In the genomic region with DNA sequence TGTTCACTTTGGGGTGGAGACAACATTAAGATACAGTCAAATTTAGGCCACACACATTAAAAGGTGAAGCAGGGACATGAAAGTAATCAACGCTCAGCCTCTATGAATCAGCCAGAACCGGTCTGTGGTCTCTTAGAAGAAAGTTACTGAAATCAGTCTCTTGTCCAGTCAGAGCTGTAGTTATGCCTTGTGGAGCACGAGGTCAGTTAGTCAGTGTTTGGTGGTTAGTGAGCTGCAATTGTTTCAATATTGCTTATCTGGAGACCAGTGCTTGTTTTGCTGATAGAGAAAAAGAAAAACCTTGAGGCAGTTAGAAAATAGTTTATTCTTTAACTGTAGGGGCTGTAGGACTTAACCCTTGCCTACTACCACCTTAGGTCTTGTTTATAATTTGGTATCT, we compare ENCODE assay signal across 9 cellular contexts.
DNase-seq lines count a peak whose midpoint lies in the region; ATAC-seq, FAIRE-seq and TF ChIP-seq lines count a peak whose summit lies in the region.
"Had no signal": no experiment of that assay in that cellular context is flagged by ENCODE, and none has a peak within 500 bp of the region (broad histone marks: within the 10 kb centered on the region; RNA-seq: fewer than 3 reads in every experiment).

No MANE protein-coding gene starts in this region.

- no peak overlapping the region for H2AFZ ChIP-seq in GM12878 (ENCODE audit: control insufficient read depth, low read depth, low read length)

- SMC1A ChIA-PET in GM12878 (lab: Charles Lee; ENCODE audit: uncharacterized antibody, unreplicated experiment): no interaction called here

- H3K36me3 Mint-ChIP-seq in activated naive CD8-positive, alpha-beta T cell treated with anti-CD3 and anti-CD28 coated beads, Interleukin-2, amount 50 U/mL, for 24 hours (ENCODE audit: low read depth): no peaks in the 10 kb centered on the region
- no peaks in the 10 kb centered on the region for H3K36me3 Mint-ChIP-seq in activated naive CD8-positive, alpha-beta T cell treated with anti-CD3 and anti-CD28 coated beads for 36 hours
- H3K36me3 Mint-ChIP-seq in CD8-positive, alpha-beta memory T cell: no peaks in the 10 kb centered on the region
- H3K36me3 Mint-ChIP-seq: CD4-positive, CD25-positive, alpha-beta regulatory T cell had no signal

- H3K4me3 ChIP-seq in GM12878 (no peak overlapping the region), stomach (no peak overlapping the region), ovary (no peak overlapping the region)
- H3K4me3 ChIP-seq in CD8-positive, alpha-beta memory T cell (ENCODE audit: low read length): no peak overlapping the region

- peak; percentile 49 for ATAC-seq in activated naive CD8-positive, alpha-beta T cell treated with anti-CD3 and anti-CD28 coated beads, Interleukin-2, amount 50 U/mL, for 24 hours
- ATAC-seq in HG03060 (IDR thresholded peaks at IDR 0.05; ENCODE audit: low read depth, unreplicated experiment) (peak; percentile 89), GM12878 (peak; percentile 93)

- intact Hi-C loops in GM12878 (cut with micrococcal nuclease; ENCODE audit: unreplicated experiment) (no loop called here), stomach (cut with DNase I; ENCODE audit: low total_unique reads) (no loop called here), ovary (cut with DNase I) (no loop called here)

- DNase-seq in activated naive CD8-positive, alpha-beta T cell treated with anti-CD3 and anti-CD28 coated beads, Interleukin-2, amount 50 U/mL, for 24 hours: no peak
- DNase-seq in activated naive CD8-positive, alpha-beta T cell treated with anti-CD3 and anti-CD28 coated beads for 36 hours: no peak
- DNase-seq in GM12878 (ENCODE audit: low read depth, low spot score) (peak; percentile 7), stomach (peak; percentile 44), GM12892 (ENCODE audit: insufficient read length) (no peak), ovary (no peak)
- no peak for DNase-seq in CD8-positive, alpha-beta memory T cell
- DNase-seq: CD4-positive, CD25-positive, alpha-beta regulatory T cell had no signal

- peaks cover 3% of the 10 kb centered on the region for H3K4me1 Mint-ChIP-seq in activated naive CD8-positive, alpha-beta T cell treated with anti-CD3 and anti-CD28 coated beads, Interleukin-2, amount 50 U/mL, for 24 hours
- peaks cover 3% of the 10 kb centered on the region for H3K4me1 Mint-ChIP-seq in activated naive CD8-positive, alpha-beta T cell treated with anti-CD3 and anti-CD28 coated beads for 36 hours
- H3K4me1 Mint-ChIP-seq in CD8-positive, alpha-beta memory T cell: peaks cover 4 to 16% (median 9%) of the 10 kb centered on the region in 3 donors

- H3K9me3 ChIP-seq in GM12878 (replicated peaks; ENCODE audit: control insufficient read depth, insufficient read depth, low read length) (no peaks in the 10 kb centered on the region), stomach (no peaks in the 10 kb centered on the region), ovary (no peaks in the 10 kb centered on the region)
- no peaks in the 10 kb centered on the region for H3K9me3 ChIP-seq in CD8-positive, alpha-beta memory T cell (ENCODE audit: low read length)

- TF ChIP-seq POLR2A in GM12878 (IDR thresholded peaks at IDR 0.05; ENCODE audit: low read depth, low read length) (no peak), stomach (IDR thresholded peaks at IDR 0.05) (no peak), GM12892 (IDR thresholded peaks at IDR 0.05; ENCODE audit: low read depth, low read length) (no peak), ovary (IDR thresholded peaks at IDR 0.05) (no peak)

- H3K4me1 ChIP-seq in GM12878 (ENCODE audit: control insufficient read depth, insufficient read depth, low read length): no peaks in the 10 kb centered on the region
- peaks cover 11 to 30% (median 21%) of the 10 kb centered on the region in 4 donors for H3K4me1 ChIP-seq in stomach
- no peaks in the 10 kb centered on the region for H3K4me1 ChIP-seq in CD8-positive, alpha-beta memory T cell (ENCODE audit: insufficient read depth, low read length)
- H3K4me1 ChIP-seq in ovary (ENCODE audit: insufficient read depth): no peaks in the 10 kb centered on the region

- FAIRE-seq in GM12878 (lab: Jason Lieb, UNC): peak; percentile 54
- no peak for FAIRE-seq in GM12892 (lab: Jason Lieb, UNC)

- TF ChIP-seq EP300 in GM12878 (IDR thresholded peaks at IDR 0.05; ENCODE audit: borderline replicate concordance in 1 of 2, control insufficient read depth in 1 of 2, low read depth in 2 of 2, low read length in 2 of 2) (0 out of 4 replicates have a peak, but pooled peaks of 1 of the 2 experiments have one; percentile 10), stomach (IDR thresholded peaks at IDR 0.05) (no peak), ovary (IDR thresholded peaks at IDR 0.05) (no peak)

- H3K9me3 Mint-ChIP-seq in activated naive CD8-positive, alpha-beta T cell treated with anti-CD3 and anti-CD28 coated beads, Interleukin-2, amount 50 U/mL, for 24 hours: peaks cover 2% of the 10 kb centered on the region
- H3K9me3 Mint-ChIP-seq in activated naive CD8-positive, alpha-beta T cell treated with anti-CD3 and anti-CD28 coated beads for 36 hours: peaks cover 1% of the 10 kb centered on the region
- H3K9me3 Mint-ChIP-seq in CD8-positive, alpha-beta memory T cell: peaks cover 0 to 8% (median 3%) of the 10 kb centered on the region in 5 donors

- no peaks in the 10 kb centered on the region for H4K20me1 ChIP-seq in GM12878 (ENCODE audit: control insufficient read depth, insufficient read depth)

- no peak overlapping the region for H3K27ac Mint-ChIP-seq in activated naive CD8-positive, alpha-beta T cell treated with anti-CD3 and anti-CD28 coated beads, Interleukin-2, amount 50 U/mL, for 24 hours
- no peak overlapping the region for H3K27ac Mint-ChIP-seq in activated naive CD8-positive, alpha-beta T cell treated with anti-CD3 and anti-CD28 coated beads for 36 hours
- H3K27ac Mint-ChIP-seq in CD8-positive, alpha-beta memory T cell: no peak overlapping the region
- H3K27ac Mint-ChIP-seq: CD4-positive, CD25-positive, alpha-beta regulatory T cell had no signal

- TF ChIP-seq CTCF in GM12878 (IDR thresholded peaks at IDR 0.05 in 2 of 3, conservative IDR thresholded peaks at IDR 0.05 in 1 of 3; ENCODE audit: control insufficient read depth in 2 of 3, extremely low read depth in 1 of 3, insufficient read depth in 1 of 3, low read depth in 3 of 3, low read length in 3 of 3) (no peak), stomach (IDR thresholded peaks at IDR 0.05) (no peak), ovary (IDR thresholded peaks at IDR 0.05) (no peak)

- POLR2A ChIA-PET in GM12878 (lab: Charles Lee): no interaction called here
- POLR2A ChIA-PET in CD8-positive, alpha-beta memory T cell (lab: Charles Lee): no interaction called here

- H3K27me3 Mint-ChIP-seq in activated naive CD8-positive, alpha-beta T cell treated with anti-CD3 and anti-CD28 coated beads, Interleukin-2, amount 50 U/mL, for 24 hours: peaks cover 39% of the 10 kb centered on the region
- peaks cover 43% of the 10 kb centered on the region for H3K27me3 Mint-ChIP-seq in activated naive CD8-positive, alpha-beta T cell treated with anti-CD3 and anti-CD28 coated beads for 36 hours
- peaks cover 7 to 41% of the 10 kb centered on the region in 2 donors for H3K27me3 Mint-ChIP-seq in CD8-positive, alpha-beta memory T cell

- no peak overlapping the region for H3K27ac ChIP-seq in GM12878 (ENCODE audit: control insufficient read depth, insufficient read depth)
- H3K27ac ChIP-seq in stomach: peak overlapping the region; percentile 20 to 84 (median 80)
- no peak overlapping the region for H3K27ac ChIP-seq in CD8-positive, alpha-beta memory T cell (ENCODE audit: low read depth, low read length)
- H3K27ac ChIP-seq in ovary: no peak overlapping the region

- no peaks in the 10 kb centered on the region for H3K36me3 ChIP-seq in GM12878 (ENCODE audit: control insufficient read depth in 2 of 2, insufficient read depth in 2 of 2, low read length in 1 of 2)
- no peaks in the 10 kb centered on the region for H3K36me3 ChIP-seq in stomach
- H3K36me3 ChIP-seq in CD8-positive, alpha-beta memory T cell (ENCODE audit: insufficient read depth, low read length): no peaks in the 10 kb centered on the region
- H3K36me3 ChIP-seq in ovary: no peaks in the 10 kb centered on the region

- no peaks in the 10 kb centered on the region for H3K79me2 ChIP-seq in GM12878 (ENCODE audit: control insufficient read depth, insufficient read depth, low read length)

- RAD21 ChIA-PET in GM12878 (lab: Charles Lee; ENCODE audit: unreplicated experiment): no interaction called here

- H3K27me3 ChIP-seq in GM12878 (replicated peaks in 1 of 2; ENCODE audit: control insufficient read depth in 2 of 2, insufficient read depth in 2 of 2, low read length in 1 of 2) (peaks cover 0 to 3% of the 10 kb centered on the region in 2 experiments; a peak in 1 of 4 replicates), stomach (no peaks in the 10 kb centered on the region), ovary (no peaks in the 10 kb centered on the region)
- H3K27me3 ChIP-seq in CD8-positive, alpha-beta memory T cell (ENCODE audit: insufficient read depth, low read length, poor library complexity, severe bottlenecking): no peaks in the 10 kb centered on the region

- in situ Hi-C loops in GM12878 (cut with MboI): no loop called here

- CTCF ChIA-PET in GM12878 (lab: Yijun Ruan, JAX): no interaction called here
- CTCF ChIA-PET in CD8-positive, alpha-beta memory T cell (lab: Charles Lee): no interaction called here

- H3K4me2 ChIP-seq in GM12878 (ENCODE audit: control insufficient read depth, insufficient read depth): no peak overlapping the region

- WGBS in GM12878 (ENCODE audit: insufficient coverage, insufficient replicate concordance, low lambda C conversion rate, missing lambda C conversion rate): 2% methylated on average over 3 of the region's 3 CpGs
- 6 to 35% (median 23%) methylated on average over 3 of the region's 3 CpGs for whole genome bisulfite sequencing in stomach, 5 donors
- WGBS in ovary, 3 donors: 5 to 14% (median 5%) methylated on average over 3 of the region's 3 CpGs

- H3K4me3 Mint-ChIP-seq in activated naive CD8-positive, alpha-beta T cell treated with anti-CD3 and anti-CD28 coated beads, Interleukin-2, amount 50 U/mL, for 24 hours: no peak overlapping the region
- no peak overlapping the region for H3K4me3 Mint-ChIP-seq in activated naive CD8-positive, alpha-beta T cell treated with anti-CD3 and anti-CD28 coated beads for 36 hours
- no peak overlapping the region for H3K4me3 Mint-ChIP-seq in CD8-positive, alpha-beta memory T cell
- H3K4me3 Mint-ChIP-seq: CD4-positive, CD25-positive, alpha-beta regulatory T cell had no signal

- H3K9ac ChIP-seq in GM12878 (ENCODE audit: control insufficient read depth, insufficient read depth, low read length): no peak overlapping the region

- BruUV-seq in GM12878 (replicated peaks; lab: Mats Ljungman, UMichigan): no TSS peak

- no peak for TF ChIP-seq RAD21 in GM12878 (IDR thresholded peaks at IDR 0.05; ENCODE audit: insufficient read depth, low read depth, low read length)

Comparison
In these comparisons a context has a peak if more than half of its experiments do, and no peak if none do; other contexts are left out.
1. DNase-seq: peak in GM12878 (single experiment) and stomach (single experiment); none in activated naive CD8-positive, alpha-beta T cell treated with anti-CD3 and anti-CD28 coated beads, Interleukin-2, amount 50 U/mL, for 24 hours (single experiment), activated naive CD8-positive, alpha-beta T cell treated with anti-CD3 and anti-CD28 coated beads for 36 hours (single experiment), GM12892 (single experiment), CD8-positive, alpha-beta memory T cell (0 of 5) and ovary (0 of 5).
2. H3K27ac ChIP-seq: peak in stomach (5 of 5); none in GM12878 (single experiment), CD8-positive, alpha-beta memory T cell (single experiment) and ovary (0 of 2).
3. Peak in every context shown above with its lines, with median percentiles within 50 percentile points of each other: ATAC-seq.